ENCODE assay signal across 8 cellular contexts in genomic region chr12:117836999-117837736, GRCh38.
DNase-seq lines count a peak whose midpoint lies in the region; ATAC-seq and TF ChIP-seq lines count a peak whose summit lies in the region.

No MANE protein-coding gene starts in this region.

- TF ChIP-seq EP300 in esophagus muscularis mucosa (IDR thresholded peaks at IDR 0.05): no peak

- peaks cover 0 to 76% (median 6%) of the 10 kb centered on the region in 4 donors for H3K27me3 ChIP-seq in esophagus muscularis mucosa

- peaks cover 0 to 2% (median 0%) of the 10 kb centered on the region in 7 donors for H3K9me3 Mint-ChIP-seq in naive B cell

- no peaks in the 10 kb centered on the region for H3K9me3 ChIP-seq in esophagus muscularis mucosa

- H3K27ac Mint-ChIP-seq in naive B cell: peak overlapping the region in 1 of 6 donors; percentile 12

- no peak overlapping the region for H3K27ac ChIP-seq in esophagus muscularis mucosa (replicated peaks in 1 of 4)

- TF ChIP-seq POLR2A in esophagus muscularis mucosa (IDR thresholded peaks at IDR 0.05; ENCODE audit: low read depth): no peak

- WGBS in esophagus muscularis mucosa: 10% methylated on average over 21 of the region's 22 CpGs

- H3K4me1 ChIP-seq in esophagus muscularis mucosa: peaks cover 0 to 6% (median 2%) of the 10 kb centered on the region in 4 donors

- no peaks in the 10 kb centered on the region for H3K36me3 ChIP-seq in esophagus muscularis mucosa

- peak overlapping the region in 5 of 8 donors; percentile 22 to 67 (median 40) for H3K4me3 Mint-ChIP-seq in naive B cell

- no peaks in the 10 kb centered on the region for H3K36me3 Mint-ChIP-seq in naive B cell

- peaks cover 22 to 23% (median 23%) of the 10 kb centered on the region in 3 donors for H3K27me3 Mint-ChIP-seq in naive B cell

- peak; percentile 66 for ATAC-seq in HG03439 (IDR thresholded peaks at IDR 0.05; ENCODE audit: unreplicated experiment)
- ATAC-seq in naive B cell (ENCODE audit: low read depth in 2 of 2): peak; percentile 35 to 36
- ATAC-seq in HG02571 (IDR thresholded peaks at IDR 0.05; ENCODE audit: unreplicated experiment): no peak

- peak; percentile 99 for TF ChIP-seq CTCF in GM10266 (IDR thresholded peaks at IDR 0.05; ENCODE audit: control insufficient read depth, insufficient read depth, low read depth, missing control alignments)
- TF ChIP-seq CTCF in esophagus muscularis mucosa (IDR thresholded peaks at IDR 0.05): peak; percentile 84 to 98 (median 90)

- DNase-seq in GM10266 (ENCODE audit: extremely low spot score) (peak; percentile 68), NOMO-1 treated with dmso at 0.1 percent for 144 hours (lab: John Stamatoyannopoulos, UW; ENCODE audit: unreplicated experiment) (peak; percentile 49), activated T-cell treated with anti-CD3 and anti-CD28 coated beads for 48 hours (ENCODE audit: low read depth) (peak; percentile 63), esophagus muscularis mucosa (ENCODE audit: extremely low spot score) (peak; percentile 95), naive B cell (peak; percentile 33)
- peak; percentile 36 to 43 for DNase-seq in stimulated activated CD8-positive, alpha-beta memory T cell treated with anti-CD3 and anti-CD28 coated beads, Interleukin-7, amount 100 ng/mL, for 4 hours (ENCODE audit: low read depth in 2 of 2)

- intact Hi-C loops in esophagus muscularis mucosa (cut with DNase I): loop anchor here (2.0 kb wide), 1 partner anchor 470 kb away; no protein-coding TSS in a partner anchor

- H3K4me1 Mint-ChIP-seq in naive B cell: peaks cover 0 to 9% (median 6%) of the 10 kb centered on the region in 3 donors

- H3K4me3 ChIP-seq in esophagus muscularis mucosa: no peak overlapping the region

Comparison
In these comparisons a context has a peak if more than half of its experiments do, and no peak if none do; other contexts are left out.
1. DNase-seq: peak in every context shown above with its lines; median percentile 95 in esophagus muscularis mucosa; 68 in GM10266; 63 in activated T-cell treated with anti-CD3 and anti-CD28 coated beads for 48 hours; 49 in NOMO-1 treated with dmso at 0.1 percent for 144 hours; 40 in stimulated activated CD8-positive, alpha-beta memory T cell treated with anti-CD3 and anti-CD28 coated beads, Interleukin-7, amount 100 ng/mL, for 4 hours; 33 in naive B cell.